In the genomic region with DNA sequence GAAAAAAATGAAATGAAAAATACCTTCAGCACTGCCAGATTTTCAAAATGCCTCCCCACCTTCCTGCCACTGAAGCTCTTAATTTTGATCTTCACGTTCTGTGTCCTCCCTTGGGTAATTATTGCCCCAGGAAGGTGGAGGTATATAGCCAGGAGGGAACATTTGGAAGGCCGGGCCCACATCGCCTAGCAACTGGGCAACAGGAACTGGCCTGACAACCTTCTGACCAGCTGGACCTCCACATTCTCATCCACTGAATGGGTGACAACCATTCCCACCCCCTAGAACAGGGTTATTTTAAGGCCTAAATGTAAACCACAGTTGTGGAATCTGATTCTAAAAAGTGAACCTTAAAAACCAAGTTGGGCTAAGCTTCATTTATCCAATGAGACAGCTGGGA, we compare ENCODE assay signal across 22 cellular contexts. TPM values are rescaled to one million over a fixed set of nuclear protein-coding genes. Genes with fewer than 3 reads are reported as not detected.
A peak's percentile ranks its signal among the peaks of the same experiment; 100 is the strongest.
DNase-seq lines count a peak whose midpoint lies in the region; ATAC-seq, FAIRE-seq and TF ChIP-seq lines count a peak whose summit lies in the region.
"Had no signal": no experiment of that assay in that cellular context is flagged by ENCODE, and none has a peak within 500 bp of the region (broad histone marks: within the 10 kb centered on the region; RNA-seq: fewer than 3 reads in every experiment).

No MANE protein-coding gene starts in this region.

- POLR2A ChIA-PET in K562 (lab: Yijun Ruan, JAX), result interaction anchor here (0.7 to 1.1 kb wide), 3 partner anchors 12 to 280 kb away, joined by 3 read pairs; no protein-coding TSS in a partner anchor
- POLR2A ChIA-PET in CD4-positive, alpha-beta T cell (lab: Charles Lee), result no interaction called here

- H3K27ac ChIP-seq in GM23338 (ENCODE audit: low read depth) (no peak overlapping the region), K562 (ENCODE audit: extremely low read depth, low read depth, low read length) (peak overlapping the region; percentile 65; the same call in 1 of the 3 replicates), upper lobe of right lung (peak overlapping the region; percentile 95)
- no peak overlapping the region for H3K27ac ChIP-seq in CD4-positive, alpha-beta T cell (ENCODE audit: low read depth, low read length)

- H4K20me1 ChIP-seq in GM23338 (replicated peaks; ENCODE audit: insufficient read depth), result peaks cover 60% of the 10 kb centered on the region
- peaks cover 7% of the 10 kb centered on the region; the same call in 1 of the 2 replicates for H4K20me1 ChIP-seq in K562 (replicated peaks; ENCODE audit: control insufficient read depth, insufficient read depth, low read length)

- H2AFZ ChIP-seq in GM23338 (no peak overlapping the region), K562 (ENCODE audit: low read depth, low read length) (no peak overlapping the region)

- H3K4me2 ChIP-seq in GM23338 (0 out of 2 replicates have a peak overlapping the region, but pooled peaks have one; percentile 98), K562 (ENCODE audit: insufficient read depth, low read length) (no peak overlapping the region)

- peaks cover 3% of the 10 kb centered on the region for H3K9me1 ChIP-seq in K562 (ENCODE audit: control insufficient read depth, insufficient read depth, low read length)

- H3K4me3 ChIP-seq in GM23338 (no peak overlapping the region), K562 (no peak overlapping the region), upper lobe of right lung (no peak overlapping the region)

- in situ Hi-C loops in K562 (cut with MboI), result no loop called here

- intact Hi-C loops in K562 (cut with micrococcal nuclease), result no loop called here
- intact Hi-C loops in natural killer cell (cut with micrococcal nuclease), result no loop called here
- intact Hi-C loops in upper lobe of right lung (cut with DNase I), result no loop called here
- intact Hi-C loops in CD4-positive, alpha-beta T cell (cut with DNase I, micrococcal nuclease), result no loop called here

- H3K9me3 Mint-ChIP-seq in GM23338 (no peaks in the 10 kb centered on the region), natural killer cell (no peaks in the 10 kb centered on the region)
- H3K9me3 Mint-ChIP-seq in CD4-positive, alpha-beta T cell, result no peaks in the 10 kb centered on the region
- H3K9me3 Mint-ChIP-seq: activated T-helper 1 cell treated with anti-CD3 and anti-CD28 coated beads, Interleukin-12 subunit alpha, Interleukin-12 subunit beta, Interleukin-2, Interleukin-4 antibody, amounts not matched to agents 30 ng/mL and 10 ng/mL and 1 ng/mL, durations not matched to agents 14 hours and 24 hours and 36 hours; brain had no signal

- H3K36me3 ChIP-seq in GM23338 (ENCODE audit: insufficient read depth) (0 out of 2 replicates have a peak, but pooled peaks cover 5% of the 10 kb centered on the region), K562 (ENCODE audit: control insufficient read depth, insufficient read depth, low read length) (peaks cover 29% of the 10 kb centered on the region), upper lobe of right lung (peaks cover 23% of the 10 kb centered on the region)

- H3K36me3 Mint-ChIP-seq in GM23338 (ENCODE audit: low read depth) (peaks cover 36% of the 10 kb centered on the region), natural killer cell (no peaks in the 10 kb centered on the region)
- H3K36me3 Mint-ChIP-seq in CD4-positive, alpha-beta T cell (ENCODE audit: low read depth), result peaks cover 38% of the 10 kb centered on the region

- CTCF ChIA-PET in K562 (lab: Yijun Ruan, JAX; ENCODE audit: low intra/inter-chr PET ratio), result no interaction called here
- CTCF ChIA-PET in CD4-positive, alpha-beta T cell (lab: Charles Lee), result no interaction called here

- H3K79me2 ChIP-seq in GM23338 (replicated peaks; ENCODE audit: insufficient read depth) (peaks cover 70% of the 10 kb centered on the region), K562 (ENCODE audit: control insufficient read depth, insufficient read depth, low read length) (peaks cover 56% of the 10 kb centered on the region)

- H3F3A ChIP-seq in GM23338 (replicated peaks; ENCODE audit: low read depth), result 0 out of 2 replicates have a peak, but pooled peaks cover 4% of the 10 kb centered on the region

- H3K4me1 Mint-ChIP-seq in GM23338, result peaks cover 40% of the 10 kb centered on the region
- H3K4me1 Mint-ChIP-seq in natural killer cell, result peaks cover 47% of the 10 kb centered on the region in 2 donors
- peaks cover 26% of the 10 kb centered on the region for H3K4me1 Mint-ChIP-seq in CD4-positive, alpha-beta T cell (ENCODE audit: low read depth)

- TF ChIP-seq EP300 in K562 (IDR thresholded peaks at IDR 0.05; ENCODE audit: low read length), result no peak

- no peaks in the 10 kb centered on the region for H3K9me2 ChIP-seq in GM23338 (ENCODE audit: insufficient read depth)

- DNase-seq in GM23338 (ENCODE audit: low spot score) (no peak), K562 (ENCODE audit: extremely low read depth in 1 of 4, low spot score in 3 of 4) (no peak), natural killer cell (no peak), upper lobe of right lung (no peak), EL (no peak)
- no peak for DNase-seq in CD4-positive, alpha-beta T cell
- DNase-seq: activated CD4-positive, alpha-beta T cell treated with anti-CD3 and anti-CD28 coated beads for 36 hours; glutamatergic neuron; HCEC 1CT; MG63; NCI-H1436 treated with DMSO at 0.1 percent for 48 hours; NCI-H526 treated with DMSO at 0.1 percent for 48 hours; retina; Right ventricle myocardium superior; stimulated activated CD4-positive, alpha-beta T cell treated with anti-CD3 and anti-CD28 coated beads, Interleukin-4, amount 100 ng/mL, for 4 hours had no signal

- H3K27me3 ChIP-seq in GM23338 (ENCODE audit: insufficient read depth), result no peaks in the 10 kb centered on the region
- H3K27me3 ChIP-seq in K562 (ENCODE audit: control insufficient read depth in 2 of 2, insufficient read depth in 2 of 2, low read length in 2 of 2), result peaks cover 1 to 4% of the 10 kb centered on the region in 2 experiments
- H3K27me3 ChIP-seq in upper lobe of right lung, result no peaks in the 10 kb centered on the region
- peaks cover 4% of the 10 kb centered on the region for H3K27me3 ChIP-seq in CD4-positive, alpha-beta T cell (ENCODE audit: control insufficient read depth, insufficient read depth, low read length)
- H3K27me3 ChIP-seq: MG63 had no signal

- no peak overlapping the region for H3K9ac ChIP-seq in K562 (ENCODE audit: insufficient read depth in 1 of 2, low read depth in 2 of 2, low read length in 2 of 2)

- H3K27ac Mint-ChIP-seq in GM23338 (no peak overlapping the region), natural killer cell (peak overlapping the region; percentile 90)
- H3K27ac Mint-ChIP-seq in CD4-positive, alpha-beta T cell, result no peak overlapping the region
- H3K27ac Mint-ChIP-seq: activated CD4-positive, alpha-beta T cell treated with anti-CD3 and anti-CD28 coated beads for 36 hours had no signal

- no TSS peak for BruUV-seq in K562 (replicated peaks; lab: Mats Ljungman, UMichigan)

- H3K4me3 Mint-ChIP-seq in GM23338 (no peak overlapping the region), natural killer cell (no peak overlapping the region)
- H3K4me3 Mint-ChIP-seq in CD4-positive, alpha-beta T cell, result no peak overlapping the region

- 71% methylated on average over 3 of the region's 3 CpGs for WGBS in K562 (ENCODE audit: insufficient coverage, low coverage, missing lambda C conversion rate)

- ATAC-seq in GM23338 (no peak), K562 (no peak), natural killer cell (no peak), upper lobe of right lung (no peak), HG03097 (IDR thresholded peaks at IDR 0.05; ENCODE audit: low FRiP score, unreplicated experiment) (no peak)
- ATAC-seq in CD4-positive, alpha-beta T cell (ENCODE audit: poor library complexity), result no peak
- ATAC-seq: activated CD4-positive, alpha-beta T cell treated with anti-CD3 and anti-CD28 coated beads for 36 hours had no signal

- no peak for FAIRE-seq in K562 (lab: Jason Lieb, UNC)
- FAIRE-seq: colon, endometrium had no signal

- TF ChIP-seq POLR2A in K562 (conservative IDR thresholded peaks at IDR 0.05), result no peak

- TF ChIP-seq CTCF in GM23338 (conservative IDR thresholded peaks at IDR 0.05; ENCODE audit: low read depth in 2 of 2), result no peak
- no peak for TF ChIP-seq CTCF in K562 (IDR thresholded peaks at IDR 0.05 in 2 of 3, conservative IDR thresholded peaks at IDR 0.05 in 1 of 3; ENCODE audit: insufficient read depth in 2 of 3, low read depth in 1 of 3, low read length in 3 of 3)
- TF ChIP-seq CTCF in natural killer cell (IDR thresholded peaks at IDR 0.05), result no peak
- TF ChIP-seq CTCF in upper lobe of right lung (IDR thresholded peaks at IDR 0.05), result no peak
- TF ChIP-seq CTCF in CD4-positive, alpha-beta T cell (IDR thresholded peaks at IDR 0.05), result no peak

- peaks cover 24% of the 10 kb centered on the region for H3K4me1 ChIP-seq in GM23338 (ENCODE audit: insufficient read depth)
- peaks cover 14 to 29% of the 10 kb centered on the region in 2 experiments for H3K4me1 ChIP-seq in K562 (replicated peaks in 1 of 2; ENCODE audit: control insufficient read depth in 2 of 2, insufficient read depth in 2 of 2, low read length in 2 of 2)
- H3K4me1 ChIP-seq in upper lobe of right lung, result peaks cover 57% of the 10 kb centered on the region

- H3K9me3 ChIP-seq in K562 (replicated peaks; ENCODE audit: control insufficient read depth, insufficient read depth, low read depth, low read length) (no peaks in the 10 kb centered on the region), upper lobe of right lung (no peaks in the 10 kb centered on the region)
- no peaks in the 10 kb centered on the region for H3K9me3 ChIP-seq in CD4-positive, alpha-beta T cell (ENCODE audit: control insufficient read depth, low read length)
- H3K9me3 ChIP-seq: MG63 had no signal

- H3K27me3 Mint-ChIP-seq in GM23338 (ENCODE audit: insufficient read depth, low read depth, poor library complexity), result peaks cover 6% of the 10 kb centered on the region
- H3K27me3 Mint-ChIP-seq in natural killer cell (ENCODE audit: low read depth in 2 of 2), result peaks cover 0 to 5% of the 10 kb centered on the region in 2 donors
- peaks cover 6% of the 10 kb centered on the region for H3K27me3 Mint-ChIP-seq in CD4-positive, alpha-beta T cell

- TF ChIP-seq RAD21 in K562 (CRISPR knock-in tag; conservative IDR thresholded peaks at IDR 0.05 in 1 of 2, IDR thresholded peaks at IDR 0.05 in 1 of 2), result no peak

RNA-seq across cellular contexts. Expression of a gene that starts 3.2 kb away (rescaled TPM):
- total RNA-seq in GM23338 (2014; rRNA removed; shearing (Covaris generic)), result 105 and 109 TPM in 2 replicates
- polyA plus RNA-seq in GM23338 (2016; fragmentation: Nextera tagmentation; extraction: Ambion mirVana), result 113 and 125 TPM in 2 replicates
- total RNA-seq in K562 (2011; cell fraction: chromatin; rRNA removed; ENCODE audit: low replicate concordance), result 66.3 and 83.0 TPM in 2 replicates
- total RNA-seq in K562 (2011; cell fraction: nucleolus; rRNA removed), result 45.0 and 45.3 TPM in 2 replicates
- 45.3 and 46.8 TPM in 2 replicates for total RNA-seq in K562 (2011; cell fraction: nucleoplasm; rRNA removed)
- 21.5 and 28.1 TPM in 2 replicates for total RNA-seq in K562 (2014; rRNA removed)
- 13.3 and 14.7 TPM in 2 replicates for total RNA-seq in K562 (2014; rRNA removed; fragmentation: Illumina TruSeq; extraction: Trizol)
- total RNA-seq in K562 (2015; rRNA removed; fragmentation: Illumina TruSeq; extraction: Trizol), result 23.0 and 24.0 TPM in 2 replicates
- total RNA-seq in K562 (2021), result 25.7 and 32.0 TPM in 2 replicates
- 9.2 and 12.0 TPM in 2 replicates for polyA plus RNA-seq in K562 (2011; rRNA removed)
- 7.0 and 8.1 TPM in 2 replicates for polyA plus RNA-seq in K562 (2011; cell fraction: cytosol; rRNA removed)
- polyA plus RNA-seq in K562 (2011; cell fraction: nucleus; rRNA removed), result 21.0 and 24.9 TPM in 2 replicates
- polyA plus RNA-seq in K562 (2012), result 23.1 and 33.3 TPM in 2 replicates
- 16.9 and 20.1 TPM in 2 replicates for polyA plus RNA-seq in K562 (2014; fragmentation: Illumina TruSeq; extraction: Trizol)
- polyA plus RNA-seq in K562 (2014; fragmentation: Nextera tagmentation; extraction: Ambion mirVana), result under 1 TPM; 0.84 to 0.95 TPM
- 17.2 and 17.6 TPM in 2 replicates for polyA plus RNA-seq in K562 (2014; rRNA removed)
- 11.9 and 12.7 TPM in 2 replicates for polyA minus RNA-seq in K562 (2011; rRNA and poly(A)+ RNA removed)
- polyA minus RNA-seq in K562 (2011; cell fraction: cytosol; rRNA and poly(A)+ RNA removed), result 13.5 and 17.6 TPM in 2 replicates
- 12.1 and 18.4 TPM in 2 replicates for polyA minus RNA-seq in K562 (2011; cell fraction: nucleus; rRNA and poly(A)+ RNA removed)
- total RNA-seq in natural killer cell, result 10 to 100 TPM; 88.3 to 95.4 (median 90.1) TPM
- 166 TPM for total RNA-seq in upper lobe of right lung
- 10 to 100 TPM; 26.4 to 27.2 TPM for total RNA-seq in CD4-positive, alpha-beta T cell

RNA-seq across cellular contexts. Expression of a gene that starts 20.9 kb away (rescaled TPM):
- total RNA-seq in GM23338 (2014; rRNA removed; shearing (Covaris generic)), result not detected in 2 replicates
- polyA plus RNA-seq in GM23338 (2016; fragmentation: Nextera tagmentation; extraction: Ambion mirVana) (not detected in 2 replicates), K562 (2011; rRNA removed) (not detected in 2 replicates), K562 (2014; fragmentation: Illumina TruSeq; extraction: Trizol) (not detected in 2 replicates), K562 (2014; fragmentation: Nextera tagmentation; extraction: Ambion mirVana) (not detected), K562 (2014; rRNA removed) (not detected in 2 replicates)
- not detected in 2 replicates for total RNA-seq in K562 (2011; cell fraction: chromatin; rRNA removed; ENCODE audit: low replicate concordance)
- total RNA-seq in K562 (2011; cell fraction: nucleolus; rRNA removed), result not detected in 2 replicates
- total RNA-seq in K562 (2011; cell fraction: nucleoplasm; rRNA removed), result not detected in 2 replicates
- total RNA-seq in K562 (2014; rRNA removed) (not detected in 2 replicates), K562 (2014; rRNA removed; fragmentation: Illumina TruSeq; extraction: Trizol) (not detected in 2 replicates), K562 (2015; rRNA removed; fragmentation: Illumina TruSeq; extraction: Trizol) (not detected in 2 replicates), K562 (2021) (not detected in 2 replicates), natural killer cell (not detected), upper lobe of right lung (not detected)
- not detected in 2 replicates for polyA plus RNA-seq in K562 (2011; cell fraction: cytosol; rRNA removed)
- polyA plus RNA-seq in K562 (2011; cell fraction: nucleus; rRNA removed), result not detected in 2 replicates
- polyA plus RNA-seq in K562 (2012), result not detected in 2 replicates
- polyA minus RNA-seq in K562 (2011; rRNA and poly(A)+ RNA removed), result not detected in 2 replicates
- polyA minus RNA-seq in K562 (2011; cell fraction: cytosol; rRNA and poly(A)+ RNA removed), result not detected in 2 replicates
- not detected in 2 replicates for polyA minus RNA-seq in K562 (2011; cell fraction: nucleus; rRNA and poly(A)+ RNA removed)
- total RNA-seq in CD4-positive, alpha-beta T cell, result not detected
- total RNA-seq: activated CD4-positive, alpha-beta T cell treated with anti-CD3 and anti-CD28 coated beads for 36 hours; activated T-helper 1 cell treated with anti-CD3 and anti-CD28 coated beads, Interleukin-12 subunit alpha, Interleukin-12 subunit beta, Interleukin-2, Interleukin-4 antibody, amounts not matched to agents 30 ng/mL and 10 ng/mL and 1 ng/mL, durations not matched to agents 14 hours and 24 hours and 36 hours; mucosa of gallbladder; Right ventricle myocardium superior; subcutaneous adipose tissue had no signal

Comparison
In these comparisons a context has a peak if more than half of its experiments do, and no peak if none do; other contexts are left out.
1. H3K27ac ChIP-seq: peak in K562 (single experiment) and upper lobe of right lung (single experiment); none in GM23338 (single experiment) and CD4-positive, alpha-beta T cell (single experiment).
2. H3K27ac Mint-ChIP-seq: peak in natural killer cell (2 of 2); none in GM23338 (single experiment) and CD4-positive, alpha-beta T cell (single experiment).